In genomic region chr6:53059648-53060589, GRCh38 we compare ENCODE assay signal across 1 cellular context.
TF ChIP-seq lines count a peak whose summit lies in the region.

No MANE protein-coding gene starts in this region.

TF ChIP-seq in GM23338, 12 proteins besides CTCF, POLR2A, EP300 and RAD21 (continued from another document):
- no peak for TF ChIP-seq REST (IDR thresholded peaks at IDR 0.05; ENCODE audit: unreplicated experiment)
- TF ChIP-seq EZH2 (IDR thresholded peaks at IDR 0.05; ENCODE audit: low read depth, unreplicated experiment), result no peak
